In the genomic region with DNA sequence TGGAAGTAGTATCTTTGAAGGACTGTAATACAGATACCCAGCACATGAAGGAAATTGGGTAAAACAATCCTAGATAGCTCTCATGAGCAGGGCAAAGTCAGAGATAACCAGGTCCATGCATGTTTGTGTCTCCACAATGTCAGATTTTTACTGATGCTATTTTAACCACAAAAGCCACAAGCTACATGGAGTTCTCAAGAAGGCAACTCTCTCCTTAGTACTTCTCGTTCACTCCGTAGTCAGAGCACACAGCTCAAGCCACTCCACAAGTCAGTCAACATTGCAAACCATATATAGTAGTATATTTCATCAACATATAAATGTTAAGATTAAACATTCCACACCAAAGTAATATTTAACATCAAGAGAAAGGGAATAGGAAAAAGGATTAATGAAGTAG, we compare ENCODE assay signal across 13 cellular contexts.
DNase-seq lines count a peak whose midpoint lies in the region; ATAC-seq, FAIRE-seq and TF ChIP-seq lines count a peak whose summit lies in the region.
"Had no signal": no experiment of that assay in that cellular context is flagged by ENCODE, and none has a peak within 500 bp of the region (broad histone marks: within the 10 kb centered on the region; RNA-seq: fewer than 3 reads in every experiment).

No MANE protein-coding gene starts in this region.

- no peak for TF ChIP-seq EP300 in K562 (IDR thresholded peaks at IDR 0.05; ENCODE audit: low read length)

- H3K4me1 ChIP-seq in K562 (replicated peaks in 1 of 2; ENCODE audit: control insufficient read depth in 2 of 2, insufficient read depth in 2 of 2, low read length in 2 of 2), result peaks cover 0 to 16% of the 10 kb centered on the region in 2 experiments; a peak in 4 of 5 replicates
- H3K4me1 ChIP-seq in trophoblast cell (ENCODE audit: control insufficient read depth in 1 of 2, insufficient read depth in 2 of 2, low read length in 2 of 2), result peaks cover 13 to 15% of the 10 kb centered on the region in 2 experiments

- H3K27ac Mint-ChIP-seq in activated T-cell treated with anti-CD3 and anti-CD28 coated beads, Interleukin-2, amount 50 U/mL, for 24 hours, result peak overlapping the region; percentile 75

- H3K4me3 ChIP-seq in K562 (no peak overlapping the region), trophoblast cell (ENCODE audit: low read depth, low read length) (no peak overlapping the region)
- H3K4me3 ChIP-seq: heart left ventricle, lung had no signal

- in situ Hi-C loops in K562 (cut with MboI), result no loop called here

- BruUV-seq in K562 (replicated peaks; lab: Mats Ljungman, UMichigan), result no TSS peak

- H4K8ac ChIP-seq in trophoblast cell (ENCODE audit: low read depth, low read length), result no peak overlapping the region

- H4K12ac ChIP-seq in trophoblast cell (ENCODE audit: low read depth, low read length), result no peak overlapping the region

- peak in 1 of 2 experiments; percentile 28; a peak in 2 of 4 replicates for TF ChIP-seq RAD21 in K562 (CRISPR knock-in tag; conservative IDR thresholded peaks at IDR 0.05 in 1 of 2, IDR thresholded peaks at IDR 0.05 in 1 of 2)

- peaks cover 50% of the 10 kb centered on the region for H3K4me1 Mint-ChIP-seq in activated T-cell treated with anti-CD3 and anti-CD28 coated beads, Interleukin-2, amount 50 U/mL, for 24 hours (ENCODE audit: low read depth)

- no peak overlapping the region for H2BK12ac ChIP-seq in trophoblast cell (ENCODE audit: low read length)

- no peak overlapping the region for H3K18ac ChIP-seq in trophoblast cell (ENCODE audit: low read length)

- DNase-seq in activated T-cell treated with anti-CD3 and anti-CD28 coated beads, Interleukin-2, amount 50 U/mL, for 24 hours, result no peak
- no peak for DNase-seq in activated T-cell treated with anti-CD3 and anti-CD28 coated beads for 4 hours
- DNase-seq in RCC 7860 (ENCODE audit: low spot score), result peak; percentile 50
- DNase-seq in K562 (ENCODE audit: extremely low read depth in 1 of 4, low spot score in 3 of 4), result peak in 1 of 4 experiments; percentile 55
- peak in 1 of 2 donors; percentile 20 for DNase-seq in trophoblast cell
- DNase-seq in activated gamma-delta T cell (lab: John Stamatoyannopoulos, UW), result no peak
- no peak for DNase-seq in HEK293T (ENCODE audit: extremely low spot score)
- DNase-seq: heart left ventricle, NCI-H1417 treated with DMSO at 0.1 percent for 48 hours had no signal

- no peak overlapping the region for H2AK5ac ChIP-seq in trophoblast cell (ENCODE audit: low read length)

- ATAC-seq in K562, result peak; percentile 67
- ATAC-seq in HG02970 (IDR thresholded peaks at IDR 0.05; ENCODE audit: low FRiP score, unreplicated experiment), result no peak
- ATAC-seq: heart left ventricle had no signal

- H2AFZ ChIP-seq in K562 (ENCODE audit: low read depth, low read length) (peak overlapping the region; percentile 24), trophoblast cell (ENCODE audit: insufficient read depth, low read length, poor library complexity) (no peak overlapping the region)

- H3K9ac ChIP-seq in K562 (ENCODE audit: insufficient read depth in 1 of 2, low read depth in 2 of 2, low read length in 2 of 2) (no peak overlapping the region), trophoblast cell (ENCODE audit: low read length) (no peak overlapping the region)

- no peak overlapping the region for H4K91ac ChIP-seq in trophoblast cell (ENCODE audit: low read depth, low read length)

- H3K27ac ChIP-seq in K562 (ENCODE audit: extremely low read depth, low read depth, low read length) (no peak overlapping the region), trophoblast cell (ENCODE audit: low read depth, low read length) (peak overlapping the region; percentile 64)
- H3K27ac ChIP-seq: heart left ventricle had no signal

- no peaks in the 10 kb centered on the region for H3K9me3 Mint-ChIP-seq in activated T-cell treated with anti-CD3 and anti-CD28 coated beads, Interleukin-2, amount 50 U/mL, for 24 hours

- H3K36me3 Mint-ChIP-seq in activated T-cell treated with anti-CD3 and anti-CD28 coated beads, Interleukin-2, amount 50 U/mL, for 24 hours (ENCODE audit: low read depth), result no peaks in the 10 kb centered on the region

- CTCF ChIA-PET in K562 (lab: Yijun Ruan, JAX; ENCODE audit: low intra/inter-chr PET ratio), result no interaction called here
- CTCF ChIA-PET in HEK293T (lab: Yijun Ruan, JAX), result no interaction called here

- H3K36me3 ChIP-seq in K562 (ENCODE audit: control insufficient read depth, insufficient read depth, low read length) (no peaks in the 10 kb centered on the region), trophoblast cell (ENCODE audit: control insufficient read depth in 1 of 2, insufficient read depth in 2 of 2, low read length in 2 of 2) (no peaks in the 10 kb centered on the region)
- H3K36me3 ChIP-seq: heart left ventricle had no signal

- TF ChIP-seq CTCF in K562 (IDR thresholded peaks at IDR 0.05 in 2 of 3, conservative IDR thresholded peaks at IDR 0.05 in 1 of 3; ENCODE audit: insufficient read depth in 2 of 3, low read depth in 1 of 3, low read length in 3 of 3), result no peak

- no peaks in the 10 kb centered on the region for H3K27me3 Mint-ChIP-seq in activated T-cell treated with anti-CD3 and anti-CD28 coated beads, Interleukin-2, amount 50 U/mL, for 24 hours

- H3K14ac ChIP-seq in trophoblast cell (ENCODE audit: low read length), result no peak overlapping the region

- POLR2A ChIA-PET in K562 (lab: Yijun Ruan, JAX) (interaction anchor here (1.1 to 5.4 kb wide), 6 partner anchors 8 to 19 kb away, joined by 3 to 37 read pairs (median 10); no protein-coding TSS in a partner anchor), HEK293T (lab: Yijun Ruan, JAX) (no interaction called here)

- intact Hi-C loops in K562 (cut with micrococcal nuclease), result no loop called here

- peak overlapping the region; percentile 4 for H3K4me3 Mint-ChIP-seq in activated T-cell treated with anti-CD3 and anti-CD28 coated beads, Interleukin-2, amount 50 U/mL, for 24 hours

- FAIRE-seq in RCC 7860 (lab: Jason Lieb, UNC) (peak; percentile 75), K562 (lab: Jason Lieb, UNC) (peak; percentile 60)
- FAIRE-seq: G401.6, TTC549 had no signal

- H3K9me3 ChIP-seq in K562 (replicated peaks; ENCODE audit: control insufficient read depth, insufficient read depth, low read depth, low read length), result no peaks in the 10 kb centered on the region
- no peaks in the 10 kb centered on the region for H3K9me3 ChIP-seq in trophoblast cell (ENCODE audit: insufficient read depth, low read depth, low read length)
- H3K9me3 ChIP-seq: heart left ventricle had no signal

- H3K79me2 ChIP-seq in K562 (ENCODE audit: control insufficient read depth, insufficient read depth, low read length) (no peaks in the 10 kb centered on the region), trophoblast cell (ENCODE audit: control insufficient read depth, insufficient read depth, low read length, poor library complexity) (peaks cover 1% of the 10 kb centered on the region)

- WGBS in K562 (ENCODE audit: insufficient coverage, low coverage, missing lambda C conversion rate), result 3% methylated on average over 2 of the region's 2 CpGs
- WGBS in trophoblast cell (ENCODE audit: extremely low coverage, insufficient coverage, insufficient read length), result no CpG with 5 or more reads among the region's 2 CpGs

- no peaks in the 10 kb centered on the region for H3K27me3 ChIP-seq in K562 (ENCODE audit: control insufficient read depth in 2 of 2, insufficient read depth in 2 of 2, low read length in 2 of 2)
- H3K27me3 ChIP-seq in trophoblast cell (ENCODE audit: insufficient read depth, low read length), result no peaks in the 10 kb centered on the region
- H3K27me3 ChIP-seq: heart left ventricle had no signal

- H3K4me2 ChIP-seq in K562 (ENCODE audit: insufficient read depth, low read length) (peak overlapping the region; percentile 13; the same call in 1 of the 2 replicates), trophoblast cell (ENCODE audit: low read length) (no peak overlapping the region)

- no peak for TF ChIP-seq POLR2A in K562 (conservative IDR thresholded peaks at IDR 0.05)

- H3K9me1 ChIP-seq in K562 (ENCODE audit: control insufficient read depth, insufficient read depth, low read length), result no peaks in the 10 kb centered on the region

- no peak overlapping the region for H3K23ac ChIP-seq in trophoblast cell (ENCODE audit: low read length)

- H2BK120ac ChIP-seq in trophoblast cell (ENCODE audit: insufficient read depth, low read length, poor library complexity), result peak overlapping the region; percentile 84

- no peaks in the 10 kb centered on the region for H4K20me1 ChIP-seq in K562 (replicated peaks; ENCODE audit: control insufficient read depth, insufficient read depth, low read length)

- peak overlapping the region; percentile 69 for H2BK5ac ChIP-seq in trophoblast cell (ENCODE audit: low read depth, low read length, poor library complexity)

- no peak overlapping the region for H3K4ac ChIP-seq in trophoblast cell (ENCODE audit: low read depth, low read length)

- peaks cover 7% of the 10 kb centered on the region for H3K79me1 ChIP-seq in trophoblast cell (ENCODE audit: low read length)

TF ChIP-seq in K562, 482 proteins besides CTCF, POLR2A, EP300 and RAD21 (continues in another document):
- no peak for TF ChIP-seq ZNF212 (CRISPR knock-in tag; IDR thresholded peaks at IDR 0.05)
- 0 out of 2 replicates have a peak, but pooled peaks have one; percentile 14 for TF ChIP-seq L3MBTL2 (IDR thresholded peaks at IDR 0.05)
- peak; percentile 63 for TF ChIP-seq CBFA2T3 (IDR thresholded peaks at IDR 0.05)
- 0 out of 2 replicates have a peak, but pooled peaks have one; percentile 35 for TF ChIP-seq STAT5A (IDR thresholded peaks at IDR 0.05; ENCODE audit: borderline replicate concordance, low read length)
- TF ChIP-seq USF1 (CRISPR knock-in tag; IDR thresholded peaks at IDR 0.05), result no peak

TF ChIP-seq in HEK293T, 16 proteins besides CTCF, POLR2A, EP300 and RAD21:
- TF ChIP-seq FOXM1 (IDR thresholded peaks at IDR 0.05; ENCODE audit: borderline replicate concordance) (no peak), ZNF384 (IDR thresholded peaks at IDR 0.05) (no peak), LEF1 (IDR thresholded peaks at IDR 0.05; ENCODE audit: borderline replicate concordance) (no peak), BHLHE40 (IDR thresholded peaks at IDR 0.05; ENCODE audit: borderline replicate concordance) (no peak), TARDBP (IDR thresholded peaks at IDR 0.05) (no peak), HDGF (IDR thresholded peaks at IDR 0.05; ENCODE audit: borderline replicate concordance) (no peak), L3MBTL2 (conservative IDR thresholded peaks at IDR 0.05) (no peak), FOXA1 (IDR thresholded peaks at IDR 0.05) (no peak), ELF4 (IDR thresholded peaks at IDR 0.05) (no peak)
- TF ChIP-seq, protein P1, sequence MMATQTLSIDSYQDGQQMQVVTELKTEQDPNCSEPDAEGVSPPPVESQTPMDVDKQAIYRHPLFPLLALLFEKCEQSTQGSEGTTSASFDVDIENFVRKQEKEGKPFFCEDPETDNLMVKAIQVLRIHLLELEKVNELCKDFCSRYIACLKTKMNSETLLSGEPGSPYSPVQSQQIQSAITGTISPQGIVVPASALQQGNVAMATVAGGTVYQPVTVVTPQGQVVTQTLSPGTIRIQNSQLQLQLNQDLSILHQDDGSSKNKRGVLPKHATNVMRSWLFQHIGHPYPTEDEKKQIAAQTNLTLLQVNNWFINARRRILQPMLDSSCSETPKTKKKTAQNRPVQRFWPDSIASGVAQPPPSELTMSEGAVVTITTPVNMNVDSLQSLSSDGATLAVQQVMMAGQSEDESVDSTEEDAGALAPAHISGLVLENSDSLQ (IDR thresholded peaks at IDR 0.05), result no peak
TF ChIP-seq in HEK293T: peak in this region for 0.
